ENCODE assay signal across 13 cellular contexts in the genomic region with DNA sequence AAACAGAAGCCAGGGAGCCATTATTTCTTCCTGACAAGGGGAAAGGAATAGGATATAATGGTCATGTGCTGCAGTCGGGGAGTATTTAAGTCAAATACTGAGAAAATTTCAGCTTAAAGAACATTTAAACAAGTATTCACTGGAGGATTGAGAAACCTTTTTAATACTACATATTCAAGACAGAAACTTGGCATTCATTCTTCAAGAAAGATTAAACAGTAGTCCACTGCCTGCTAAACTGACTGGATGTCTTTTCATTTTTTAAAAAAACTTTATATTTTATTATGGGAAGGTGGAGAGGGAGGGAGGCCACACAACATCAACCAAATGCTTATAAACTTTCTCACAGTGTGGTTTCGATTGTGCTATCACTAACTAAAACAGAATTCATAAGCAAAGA.
DNase-seq lines count a peak whose midpoint lies in the region; ATAC-seq and TF ChIP-seq lines count a peak whose summit lies in the region.
"Had no signal": no experiment of that assay in that cellular context is flagged by ENCODE, and none has a peak within 500 bp of the region (broad histone marks: within the 10 kb centered on the region; RNA-seq: fewer than 3 reads in every experiment).

No MANE protein-coding gene starts in this region.

- peaks cover 13% of the 10 kb centered on the region for H3K9me3 Mint-ChIP-seq in activated CD4-positive, alpha-beta memory T cell treated with anti-CD3 and anti-CD28 coated beads for 36 hours

- H3K9me3 ChIP-seq in heart right ventricle: peaks cover 0 to 22% (median 0%) of the 10 kb centered on the region in 11 donors

- DNase-seq in choroid plexus epithelial cell (ENCODE audit: low read depth): peak; percentile 36
- DNase-seq in fibroblast of peridontal ligament (ENCODE audit: extremely low read depth): peak; percentile 52
- DNase-seq in iris pigment epithelial cell (ENCODE audit: low read depth): peak; percentile 29
- DNase-seq in heart right ventricle: no peak
- no peak for DNase-seq in activated CD4-positive, alpha-beta memory T cell treated with anti-CD3 and anti-CD28 coated beads for 36 hours
- no peak for DNase-seq in LoVo (ENCODE audit: low spot score)
- DNase-seq in GDM1 (lab: John Stamatoyannopoulos, UW): no peak
- DNase-seq: C1 segment of cervical spinal cord; Calu3; CD4-positive, alpha-beta T cell; DMS 273 treated with DMSO at 0.1 percent for 48 hours had no signal

- H3K27me3 Mint-ChIP-seq in activated CD4-positive, alpha-beta memory T cell treated with anti-CD3 and anti-CD28 coated beads for 36 hours: no peaks in the 10 kb centered on the region
- H3K27me3 Mint-ChIP-seq: B cell; CD4-positive, alpha-beta T cell had no signal

- POLR2A ChIA-PET in activated CD4-positive, alpha-beta memory T cell treated with anti-CD3 and anti-CD28 coated beads for 36 hours (lab: Charles Lee): no interaction called here

- no peak overlapping the region for H3K27ac Mint-ChIP-seq in activated CD4-positive, alpha-beta memory T cell treated with anti-CD3 and anti-CD28 coated beads for 36 hours
- H3K27ac Mint-ChIP-seq: B cell; CD4-positive, alpha-beta T cell had no signal

- CTCF ChIA-PET in activated CD4-positive, alpha-beta memory T cell treated with anti-CD3 and anti-CD28 coated beads for 36 hours (lab: Charles Lee): no interaction called here

- H3K27ac ChIP-seq in heart right ventricle: no peak overlapping the region

- intact Hi-C loops in heart right ventricle (cut with DNase I): no loop called here
- intact Hi-C loops in activated CD4-positive, alpha-beta memory T cell treated with anti-CD3 and anti-CD28 coated beads for 36 hours (cut with micrococcal nuclease): no loop called here

- H3K4me1 ChIP-seq in heart right ventricle: no peaks in the 10 kb centered on the region
- H3K4me1 ChIP-seq: HAP-1 had no signal

- H3K4me3 Mint-ChIP-seq in activated CD4-positive, alpha-beta memory T cell treated with anti-CD3 and anti-CD28 coated beads for 36 hours: no peak overlapping the region
- H3K4me3 Mint-ChIP-seq: B cell; CD4-positive, alpha-beta T cell had no signal

- no peaks in the 10 kb centered on the region for H3K4me1 Mint-ChIP-seq in activated CD4-positive, alpha-beta memory T cell treated with anti-CD3 and anti-CD28 coated beads for 36 hours (ENCODE audit: low read depth)
- H3K4me1 Mint-ChIP-seq: B cell had no signal

- H3K4me3 ChIP-seq in choroid plexus epithelial cell (ENCODE audit: low read depth, low read length) (no peak overlapping the region), heart right ventricle (no peak overlapping the region)
- H3K4me3 ChIP-seq: HAP-1 had no signal

- ATAC-seq in heart right ventricle: no peak

- TF ChIP-seq CTCF in choroid plexus epithelial cell (conservative IDR thresholded peaks at IDR 0.05; ENCODE audit: low read depth, low read length): no peak
- TF ChIP-seq CTCF in heart right ventricle (IDR thresholded peaks at IDR 0.05): no peak

- WGBS in heart right ventricle, 2 donors: 73 to 77% methylated on average over 2 of the region's 2 CpGs

- no peaks in the 10 kb centered on the region for H3K36me3 ChIP-seq in heart right ventricle
- H3K36me3 ChIP-seq: HAP-1 had no signal

- peaks cover 11% of the 10 kb centered on the region for H3K36me3 Mint-ChIP-seq in activated CD4-positive, alpha-beta memory T cell treated with anti-CD3 and anti-CD28 coated beads for 36 hours

- no peaks in the 10 kb centered on the region for H3K27me3 ChIP-seq in heart right ventricle

Comparison
In these comparisons a context has a peak if more than half of its experiments do, and no peak if none do; other contexts are left out.
1. DNase-seq: peak in choroid plexus epithelial cell (single experiment), fibroblast of peridontal ligament (single experiment) and iris pigment epithelial cell (single experiment); none in heart right ventricle (0 of 2), activated CD4-positive, alpha-beta memory T cell treated with anti-CD3 and anti-CD28 coated beads for 36 hours (single experiment), LoVo (single experiment) and GDM1 (single experiment).